ENCODE assay signal across 20 cellular contexts in genomic region chr1:14301704-14302024, GRCh38.
"Had no signal": no experiment of that assay in that cellular context is flagged by ENCODE, and none has a peak within 500 bp of the region (broad histone marks: within the 10 kb centered on the region; RNA-seq: fewer than 3 reads in every experiment).

No MANE protein-coding gene starts in this region.

- H3K27ac ChIP-seq: colonic mucosa, dorsolateral prefrontal cortex, foreskin keratinocyte, heart left ventricle, hepatocyte, left lung, lower lobe of right lung had no signal

- H3K9me3 Mint-ChIP-seq: mesothelial cell of epicardium; naive thymus-derived CD4-positive, alpha-beta T cell had no signal

- H3K27me3 ChIP-seq: colonic mucosa, dorsolateral prefrontal cortex, foreskin keratinocyte, gastroesophageal sphincter, hepatocyte, left lung had no signal

- H3K4me3 ChIP-seq: colonic mucosa, dorsolateral prefrontal cortex, gastroesophageal sphincter, heart left ventricle, hepatocyte, left lung, lower lobe of right lung, mucosa of descending colon had no signal

- H3K4me3 Mint-ChIP-seq: immature natural killer cell; mesothelial cell of epicardium; naive thymus-derived CD4-positive, alpha-beta T cell had no signal

- H3K4me1 Mint-ChIP-seq: immature natural killer cell; naive thymus-derived CD4-positive, alpha-beta T cell had no signal

- H3K4me1 ChIP-seq: colonic mucosa, foreskin keratinocyte, left lung, lower lobe of right lung had no signal

- H3K27ac Mint-ChIP-seq: immature natural killer cell; mesothelial cell of epicardium; naive thymus-derived CD4-positive, alpha-beta T cell had no signal

- DNase-seq: cortex of kidney; dermis blood vessel endothelial cell; effector CD4-positive, alpha-beta T cell; effector memory CD4-positive, alpha-beta T cell; immature natural killer cell; islet precursor cell; left lung; mesenchymal stem cell; naive thymus-derived CD4-positive, alpha-beta T cell had no signal

- H2AFZ ChIP-seq: hepatocyte had no signal

- H3K79me2 ChIP-seq: hepatocyte had no signal

- H3K36me3 Mint-ChIP-seq: immature natural killer cell; mesothelial cell of epicardium; naive thymus-derived CD4-positive, alpha-beta T cell had no signal

- FAIRE-seq: endothelial cell of umbilical vein, frontal cortex had no signal

- H3K36me3 ChIP-seq: colonic mucosa, gastroesophageal sphincter, heart left ventricle, left lung, lower lobe of right lung had no signal

- H3K9me3 ChIP-seq: colonic mucosa, gastroesophageal sphincter, heart left ventricle, left lung, lower lobe of right lung, mucosa of descending colon had no signal

- H3K4me2 ChIP-seq: hepatocyte had no signal

- ATAC-seq: mucosa of descending colon; naive thymus-derived CD4-positive, alpha-beta T cell had no signal
